Comparison of ENCODE assay signal across 11 cellular contexts in the genomic region with DNA sequence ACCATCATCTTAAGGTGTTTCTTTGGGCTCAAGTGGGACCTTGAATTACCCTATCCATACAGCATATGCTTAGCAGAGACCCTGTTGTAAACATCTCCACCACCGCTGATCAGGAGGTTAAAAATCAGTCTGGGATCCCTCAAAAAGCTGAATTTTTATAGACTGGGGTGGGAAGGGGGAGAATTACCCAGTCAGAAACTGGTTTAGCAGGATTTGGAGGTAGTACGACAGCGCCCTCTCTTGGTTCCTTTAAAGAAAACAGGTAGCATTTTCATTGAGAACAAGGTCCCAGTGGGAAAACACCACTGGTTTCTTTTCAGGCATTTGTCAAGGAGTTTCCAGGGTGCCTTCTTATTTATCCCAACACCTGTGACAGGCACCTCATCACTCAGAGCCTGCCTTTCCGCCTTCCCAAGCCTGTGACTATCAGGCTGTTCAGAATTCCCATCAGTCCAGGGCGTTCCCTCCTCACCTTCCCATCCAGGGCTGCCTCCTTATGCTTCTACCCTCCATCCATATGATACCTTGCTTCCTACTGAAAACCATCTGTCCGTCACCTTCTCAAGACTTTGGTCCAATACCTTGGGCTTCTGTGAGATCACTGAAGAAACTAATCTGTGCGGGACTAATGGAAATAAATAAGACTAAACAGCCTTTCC.
DNase-seq lines count a peak whose midpoint lies in the region; ATAC-seq and TF ChIP-seq lines count a peak whose summit lies in the region.
"Had no signal": no experiment of that assay in that cellular context is flagged by ENCODE, and none has a peak within 500 bp of the region (broad histone marks: within the 10 kb centered on the region; RNA-seq: fewer than 3 reads in every experiment).

No MANE protein-coding gene starts in this region.

- H3K27me3 Mint-ChIP-seq in immature natural killer cell (ENCODE audit: low read depth in 3 of 3): peaks cover 2 to 19% (median 10%) of the 10 kb centered on the region in 3 donors

- no peak overlapping the region for H3K4me3 ChIP-seq in Panc1 (ENCODE audit: low read depth in 2 of 2, low read length in 2 of 2)
- no peak overlapping the region for H3K4me3 ChIP-seq in fibroblast of villous mesenchyme (ENCODE audit: low read depth, low read length)
- H3K4me3 ChIP-seq: BLaER1 treated with 17β-estradiol and CSF1 and Interleukin-3, amounts not matched to agents 10 nM and 100 nM had no signal

- POLR2A ChIA-PET in Panc1 (lab: Charles Lee): interaction anchor here (0.5 kb wide), 1 partner anchor 26 kb away, joined by 3 read pairs; no protein-coding TSS in a partner anchor

- peak overlapping the region; percentile 21; the same call in 1 of the 2 replicates for H3K27ac ChIP-seq in 22Rv1
- H3K27ac ChIP-seq in Panc1 (ENCODE audit: low read length): no peak overlapping the region
- H3K27ac ChIP-seq: BLaER1 treated with 17β-estradiol and CSF1 and Interleukin-3, amounts not matched to agents 10 nM and 100 nM had no signal

- no TSS peak for BruUV-seq in Panc1 (replicated peaks; lab: Mats Ljungman, UMichigan)

- no peak overlapping the region for H3K27ac Mint-ChIP-seq in immature natural killer cell

- H3K4me3 Mint-ChIP-seq in immature natural killer cell: no peak overlapping the region

- peaks cover 0 to 1% (median 0%) of the 10 kb centered on the region in 6 donors for H3K9me3 Mint-ChIP-seq in immature natural killer cell

- H3K4me1 ChIP-seq in Panc1 (ENCODE audit: control insufficient read depth, insufficient read depth, low read length): no peaks in the 10 kb centered on the region
- H3K4me1 ChIP-seq: BLaER1 treated with 17β-estradiol and CSF1 and Interleukin-3, amounts not matched to agents 10 nM and 100 nM had no signal

- no peaks in the 10 kb centered on the region for H3K4me1 Mint-ChIP-seq in immature natural killer cell

- peak; percentile 88 for TF ChIP-seq CTCF in 22Rv1 (IDR thresholded peaks at IDR 0.05)
- TF ChIP-seq CTCF in Panc1 (IDR thresholded peaks at IDR 0.05): peak; percentile 67
- TF ChIP-seq CTCF in fibroblast of villous mesenchyme (IDR thresholded peaks at IDR 0.05; ENCODE audit: insufficient read depth, low read depth, low read length): peak; percentile 58

- peak; percentile 28 for DNase-seq in HCEC 1CT
- DNase-seq in Panc1 (ENCODE audit: low read depth, low spot score): no peak
- peak; percentile 32 for DNase-seq in fibroblast of villous mesenchyme (ENCODE audit: low read depth)
- no peak for DNase-seq in immature natural killer cell
- no peak for DNase-seq in NCI-H1417 treated with DMSO at 0.1 percent for 48 hours (lab: John Stamatoyannopoulos, UW)
- DNase-seq: MM.1S; stimulated activated CD4-positive, alpha-beta T cell treated with anti-CD3 and anti-CD28 coated beads, Interleukin-15, amount 100 ng/mL, for 24 hours had no signal

- no peaks in the 10 kb centered on the region for H3K9me3 ChIP-seq in Panc1 (ENCODE audit: control insufficient read depth, insufficient read depth, low read depth, low read length)

- in situ Hi-C loops in Panc1 (cut with HindIII; ENCODE audit: low pct_unique_long_range_greater_than_20kb, low sequenced_read_pairs): no loop called here

- ATAC-seq in Panc1 (no peak), GM18867 (IDR thresholded peaks at IDR 0.05; ENCODE audit: unreplicated experiment) (no peak), GM18870 (IDR thresholded peaks at IDR 0.05; ENCODE audit: unreplicated experiment) (no peak)

- intact Hi-C loops in Panc1 (cut with micrococcal nuclease; ENCODE audit: unreplicated experiment): no loop called here

- H3K27me3 ChIP-seq in Panc1 (ENCODE audit: control insufficient read depth, insufficient read depth, low read length): no peaks in the 10 kb centered on the region
- H3K27me3 ChIP-seq: BLaER1 treated with 17β-estradiol and CSF1 and Interleukin-3, amounts not matched to agents 10 nM and 100 nM had no signal

- no peaks in the 10 kb centered on the region for H3K36me3 ChIP-seq in Panc1 (ENCODE audit: control insufficient read depth, insufficient read depth, low read length)
- H3K36me3 ChIP-seq: BLaER1 treated with 17β-estradiol and CSF1 and Interleukin-3, amounts not matched to agents 10 nM and 100 nM had no signal

- H3K36me3 Mint-ChIP-seq in immature natural killer cell: no peaks in the 10 kb centered on the region

- CTCF ChIA-PET in Panc1 (lab: Charles Lee): no interaction called here

Comparison
In these comparisons a context has a peak if more than half of its experiments do, and no peak if none do; other contexts are left out.
1. DNase-seq: peak in HCEC 1CT (single experiment) and fibroblast of villous mesenchyme (single experiment); none in Panc1 (single experiment), immature natural killer cell (0 of 3) and NCI-H1417 treated with DMSO at 0.1 percent for 48 hours (single experiment).
2. Peak in every context shown above with its lines, with median percentiles within 50 percentile points of each other: CTCF ChIP-seq.